In genomic region chr6:157982580-157983438, GRCh38 we compare ENCODE assay signal across 8 cellular contexts.
A peak's percentile ranks its signal among the peaks of the same experiment; 100 is the strongest.
DNase-seq lines count a peak whose midpoint lies in the region; ATAC-seq and TF ChIP-seq lines count a peak whose summit lies in the region.

No MANE protein-coding gene starts in this region.

- H3K4me3 ChIP-seq in WERI-Rb-1 (ENCODE audit: low read depth, low read length) (peak overlapping the region; percentile 80), foreskin fibroblast (ENCODE audit: low read depth in 1 of 2, low read length in 2 of 2) (peak overlapping the region; percentile 74 to 83)

- ATAC-seq in GM21423 (IDR thresholded peaks at IDR 0.05; ENCODE audit: unreplicated experiment), result no peak
- no peak for ATAC-seq in HG03097 (IDR thresholded peaks at IDR 0.05; ENCODE audit: low FRiP score, unreplicated experiment)

- H3K27ac ChIP-seq in WERI-Rb-1, result no peak overlapping the region

- H3K9me3 ChIP-seq in WERI-Rb-1 (ENCODE audit: severe bottlenecking), result no peaks in the 10 kb centered on the region

- in situ Hi-C loops in GM13977 (cut with MboI; ENCODE audit: low pct_unique_long_range_greater_than_20kb, low sequenced_read_pairs, unreplicated experiment), result no loop called here

- no peaks in the 10 kb centered on the region for H3K36me3 ChIP-seq in WERI-Rb-1

- peak; percentile 4 for TF ChIP-seq CTCF in GM13977 (IDR thresholded peaks at IDR 0.05; ENCODE audit: extremely low read depth, insufficient read depth, missing control alignments)
- TF ChIP-seq CTCF in WERI-Rb-1 (IDR thresholded peaks at IDR 0.05; ENCODE audit: low read depth, low read length), result no peak
- peak; percentile 42 for TF ChIP-seq CTCF in foreskin fibroblast (IDR thresholded peaks at IDR 0.05; ENCODE audit: low read depth, low read length)

- no peaks in the 10 kb centered on the region for H3K27me3 ChIP-seq in WERI-Rb-1 (ENCODE audit: insufficient read depth, low read depth, severe bottlenecking)

- DNase-seq in 8988T (peak; percentile 53), GM13977 (ENCODE audit: low spot score) (no peak), WERI-Rb-1 (no peak), foreskin fibroblast (peak in 1 of 2 donors; percentile 49), pons (ENCODE audit: low spot score) (peak; percentile 60), NCI-H2029 (lab: John Stamatoyannopoulos, UW) (no peak)

Comparison
In these comparisons a context has a peak if more than half of its experiments do, and no peak if none do; other contexts are left out.
1. DNase-seq: peak in 8988T (single experiment) and pons (single experiment); none in GM13977 (single experiment), WERI-Rb-1 (single experiment) and NCI-H2029 (single experiment).